1 cellular context compared by ENCODE assay signal in genomic region chr10:3500408-3500856, GRCh38.
TF ChIP-seq lines count a peak whose summit lies in the region.

No MANE protein-coding gene starts in this region.

TF ChIP-seq in A549, 52 proteins besides CTCF, POLR2A, EP300 and RAD21 (continued from another document):
- TF ChIP-seq BCL3 (IDR thresholded peaks at IDR 0.05): peak; percentile 22; the same call in 1 of the 3 replicates
- TF ChIP-seq HDAC2 (IDR thresholded peaks at IDR 0.05): no peak
- no peak for TF ChIP-seq HOXA7 (CRISPR knock-in tag; IDR thresholded peaks at IDR 0.05)
- no peak for TF ChIP-seq HMGXB4 (CRISPR knock-in tag; IDR thresholded peaks at IDR 0.05; ENCODE audit: borderline replicate concordance)
- TF ChIP-seq FOXS1 (CRISPR knock-in tag; IDR thresholded peaks at IDR 0.05): no peak
- peak; percentile 30; the same call in 1 of the 3 replicates for TF ChIP-seq SMC3 (IDR thresholded peaks at IDR 0.05)
- peak; percentile 61 for TF ChIP-seq FOSB (CRISPR knock-in tag; IDR thresholded peaks at IDR 0.05)
- TF ChIP-seq HOXB5 (CRISPR knock-in tag; IDR thresholded peaks at IDR 0.05): peak; percentile 88
- TF ChIP-seq ZFP36 (IDR thresholded peaks at IDR 0.05; ENCODE audit: borderline replicate concordance, partially characterized antibody): no peak
- TF ChIP-seq MYC (IDR thresholded peaks at IDR 0.05; ENCODE audit: borderline replicate concordance, low read length): peak; percentile 39
- TF ChIP-seq SREBF2 (IDR thresholded peaks at IDR 0.05): no peak
- TF ChIP-seq JUN (IDR thresholded peaks at IDR 0.05): peak; percentile 48 to 64; a peak in 3 of 5 replicates
- TF ChIP-seq RFX5 (IDR thresholded peaks at IDR 0.05): peak; percentile 74; the same call in 1 of the 2 replicates
- TF ChIP-seq BHLHE40 (IDR thresholded peaks at IDR 0.05; ENCODE audit: low read depth, low read length): peak; percentile 86
- TF ChIP-seq CEBPB (IDR thresholded peaks at IDR 0.05): peak; percentile 65 to 85; a peak in 3 of 4 replicates
- no peak for TF ChIP-seq NFE2L2 (conservative IDR thresholded peaks at IDR 0.05; ENCODE audit: low read length)
- TF ChIP-seq KDM5A (IDR thresholded peaks at IDR 0.05): no peak
- no peak for TF ChIP-seq KDM1A (IDR thresholded peaks at IDR 0.05; ENCODE audit: low read depth)
- TF ChIP-seq MAX (IDR thresholded peaks at IDR 0.05): no peak; the same call in 1 of the 2 replicates
- TF ChIP-seq CHD4 (IDR thresholded peaks at IDR 0.05; ENCODE audit: borderline replicate concordance): no peak
- no peak for TF ChIP-seq JUNB (IDR thresholded peaks at IDR 0.05)
- TF ChIP-seq E2F6 (IDR thresholded peaks at IDR 0.05; ENCODE audit: borderline replicate concordance, low read depth): peak; percentile 36; the same call in 1 of the 2 replicates
- TF ChIP-seq HOXB13 (CRISPR knock-in tag; IDR thresholded peaks at IDR 0.05; ENCODE audit: low read depth): peak; percentile 97
